Comparison of ENCODE assay signal across 8 cellular contexts in genomic region chr17:42183741-42184711, GRCh38. TPM values are rescaled to one million over a fixed set of nuclear protein-coding genes. Genes with fewer than 3 reads are reported as not detected.
A peak's percentile ranks its signal among the peaks of the same experiment; 100 is the strongest.
DNase-seq lines count a peak whose midpoint lies in the region; ATAC-seq and TF ChIP-seq lines count a peak whose summit lies in the region.

No MANE protein-coding gene starts in this region.

- H3K4me3 ChIP-seq in GM12864 (ENCODE audit: low read depth, low read length) (peak overlapping the region; percentile 58), right lobe of liver (peak overlapping the region; percentile 52 to 57 (median 56))

- peak; percentile 74 for ATAC-seq in HG02759 (IDR thresholded peaks at IDR 0.05; ENCODE audit: unreplicated experiment)
- ATAC-seq in right lobe of liver, result peak; percentile 78 to 90 (median 80)
- ATAC-seq in GM18858 (IDR thresholded peaks at IDR 0.05; ENCODE audit: unreplicated experiment), result no peak

- peaks cover 0 to 7% of the 10 kb centered on the region in 2 donors for H3K27me3 ChIP-seq in right lobe of liver

- intact Hi-C loops in right lobe of liver (cut with DNase I), result no loop called here

- peak overlapping the region in 1 of 3 donors; percentile 72 for H3K27ac ChIP-seq in right lobe of liver

- TF ChIP-seq POLR2A in right lobe of liver (IDR thresholded peaks at IDR 0.05), result peak; percentile 53

- 2% methylated on average over 17 of the region's 83 CpGs for WGBS in right lobe of liver (ENCODE audit: insufficient coverage, low coverage, low lambda C conversion rate, missing lambda C conversion rate)

- H3K4me1 ChIP-seq in right lobe of liver, result peaks cover 0 to 16% (median 0%) of the 10 kb centered on the region in 4 donors

- TF ChIP-seq CTCF in GM12864 (IDR thresholded peaks at IDR 0.05; ENCODE audit: low read depth, low read length, missing control alignments) (peak; percentile 84), right lobe of liver (IDR thresholded peaks at IDR 0.05) (peak; percentile 80 to 96 (median 88))

- DNase-seq in GM12864 (ENCODE audit: low read depth) (no peak), NCI-H2227 (lab: John Stamatoyannopoulos, UW; ENCODE audit: unreplicated experiment) (peak; percentile 91), dermis blood vessel endothelial cell (peak; percentile 83), right lobe of liver (peak; percentile 69 to 81 (median 76))
- DNase-seq in activated CD4-positive, alpha-beta T cell treated with anti-CD3 and anti-CD28 coated beads for 4 hours, result peak; percentile 66 to 74
- DNase-seq in stimulated activated CD4-positive, alpha-beta T cell treated with anti-CD3 and anti-CD28 coated beads, Interleukin-4, amount 100 ng/mL, for 1 hour, result peak; percentile 77

- no peaks in the 10 kb centered on the region for H3K9me3 ChIP-seq in right lobe of liver

- no peaks in the 10 kb centered on the region for H3K36me3 ChIP-seq in right lobe of liver

RNA-seq across cellular contexts. Expression of gene HCRT, which starts 1.2 kb away (rescaled TPM):
- total RNA-seq in dermis blood vessel endothelial cell (not detected in 2 replicates), right lobe of liver (not detected)

RNA-seq across cellular contexts. Expression of gene KCNH4, which starts 3.1 kb away (rescaled TPM):
- total RNA-seq in dermis blood vessel endothelial cell (under 0.01 and 0.05 TPM in 2 replicates), right lobe of liver (under 1 TPM in 1 of 6 experiments, not detected in 5; 0.11 TPM)

RNA-seq across cellular contexts. Expression of gene GHDC, which starts 10.3 kb away (rescaled TPM):
- total RNA-seq in dermis blood vessel endothelial cell (28.6 and 36.5 TPM in 2 replicates), right lobe of liver (10 to 100 TPM in 5 of 6 experiments, 1 to 10 TPM in 1; 8.8 to 23.9 (median 12.8) TPM)

RNA-seq across cellular contexts. Expression of gene RAB5C, which starts 29.2 kb away (rescaled TPM):
- total RNA-seq in dermis blood vessel endothelial cell (82.2 and 136 TPM in 2 replicates), right lobe of liver (100 to 1,000 TPM in 1 of 6 experiments, 10 to 100 TPM in 5; 54.0 to 108 (median 65.3) TPM)
